ENCODE assay signal across 1 cellular context in genomic region chr2:64943387-64944150, GRCh38.
TF ChIP-seq lines count a peak whose summit lies in the region.

No MANE protein-coding gene starts in this region.

TF ChIP-seq in HepG2, 621 proteins besides CTCF, POLR2A, EP300 and RAD21 (continued from another document and continues in another):
- TF ChIP-seq ZBTB43 (CRISPR knock-in tag; conservative IDR thresholded peaks at IDR 0.05): 0 out of 2 replicates have a peak, but pooled peaks have one; percentile 47
- TF ChIP-seq PRPF4 (IDR thresholded peaks at IDR 0.05; ENCODE audit: low read depth, low read length, poor library complexity, severe bottlenecking): no peak
- no peak for TF ChIP-seq MXD1 (CRISPR knock-in tag; IDR thresholded peaks at IDR 0.05)
- no peak for TF ChIP-seq PAWR (CRISPR knock-in tag; IDR thresholded peaks at IDR 0.05; ENCODE audit: borderline replicate concordance)
- TF ChIP-seq SP140L (CRISPR knock-in tag; IDR thresholded peaks at IDR 0.05; ENCODE audit: borderline replicate concordance): no peak
- TF ChIP-seq ZKSCAN1 (IDR thresholded peaks at IDR 0.05; ENCODE audit: low read length): no peak
- TF ChIP-seq ZNF232 (CRISPR knock-in tag; IDR thresholded peaks at IDR 0.05; ENCODE audit: borderline replicate concordance): no peak
- no peak for TF ChIP-seq ZNF3 (CRISPR knock-in tag; IDR thresholded peaks at IDR 0.05)
- TF ChIP-seq ZBTB20 (CRISPR knock-in tag; IDR thresholded peaks at IDR 0.05; ENCODE audit: borderline replicate concordance, low read depth): 0 out of 2 replicates have a peak, but pooled peaks have one; percentile 34
- TF ChIP-seq TFE3 (CRISPR knock-in tag; IDR thresholded peaks at IDR 0.05): peak; percentile 81
- TF ChIP-seq ATAD3A (CRISPR knock-in tag; IDR thresholded peaks at IDR 0.05): no peak
- no peak for TF ChIP-seq AGO2 (optimal IDR thresholded peaks at IDR 0.05; ENCODE audit: low read depth, low read length)
- no peak for TF ChIP-seq ZNF597 (CRISPR knock-in tag; IDR thresholded peaks at IDR 0.05)
- TF ChIP-seq HNRNPH1 (optimal IDR thresholded peaks at IDR 0.05; ENCODE audit: low read depth, low read length): no peak
- TF ChIP-seq ZMYM2 (CRISPR knock-in tag; IDR thresholded peaks at IDR 0.05): no peak
- no peak for TF ChIP-seq TMF1 (CRISPR knock-in tag; IDR thresholded peaks at IDR 0.05; ENCODE audit: low read depth)
- no peak for TF ChIP-seq THYN1 (CRISPR knock-in tag; IDR thresholded peaks at IDR 0.05; ENCODE audit: borderline replicate concordance, low read depth)
- TF ChIP-seq, protein P1, sequence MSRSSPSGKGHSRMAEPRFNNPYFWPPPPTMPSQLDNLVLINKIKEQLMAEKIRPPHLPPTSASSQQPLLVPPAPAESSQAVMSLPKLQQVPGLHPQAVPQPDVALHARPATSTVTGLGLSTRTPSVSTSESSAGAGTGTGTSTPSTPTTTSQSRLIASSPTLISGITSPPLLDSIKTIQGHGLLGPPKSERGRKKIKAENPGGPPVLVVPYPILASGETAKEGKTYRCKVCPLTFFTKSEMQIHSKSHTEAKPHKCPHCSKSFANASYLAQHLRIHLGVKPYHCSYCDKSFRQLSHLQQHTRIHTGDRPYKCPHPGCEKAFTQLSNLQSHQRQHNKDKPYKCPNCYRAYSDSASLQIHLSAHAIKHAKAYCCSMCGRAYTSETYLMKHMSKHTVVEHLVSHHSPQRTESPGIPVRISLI (CRISPR knock-in tag; IDR thresholded peaks at IDR 0.05; ENCODE audit: borderline replicate concordance): peak; percentile 66
- TF ChIP-seq ZNF652 (CRISPR knock-in tag; IDR thresholded peaks at IDR 0.05; ENCODE audit: borderline replicate concordance, low read depth): no peak
- no peak for TF ChIP-seq MTF2 (CRISPR knock-in tag; IDR thresholded peaks at IDR 0.05; ENCODE audit: borderline replicate concordance)
- no peak for TF ChIP-seq RFX1 (IDR thresholded peaks at IDR 0.05)
- TF ChIP-seq NFKB2 (CRISPR knock-in tag; IDR thresholded peaks at IDR 0.05; ENCODE audit: borderline replicate concordance): no peak
- TF ChIP-seq ZUFSP (CRISPR knock-in tag; IDR thresholded peaks at IDR 0.05; ENCODE audit: borderline replicate concordance): no peak
- no peak; the same call in 1 of the 2 replicates for TF ChIP-seq ZNF574 (CRISPR knock-in tag; IDR thresholded peaks at IDR 0.05)
- TF ChIP-seq SOX13 (IDR thresholded peaks at IDR 0.05): no peak
- peak in 1 of 2 experiments; percentile 87; a peak in 2 of 4 replicates for TF ChIP-seq SOX13 (CRISPR knock-in tag; conservative IDR thresholded peaks at IDR 0.05 in 1 of 2, IDR thresholded peaks at IDR 0.05 in 1 of 2)
- TF ChIP-seq SP4 (CRISPR knock-in tag; IDR thresholded peaks at IDR 0.05): no peak
- TF ChIP-seq STAG1 (CRISPR knock-in tag; IDR thresholded peaks at IDR 0.05): peak; percentile 18; the same call in 1 of the 2 replicates
- TF ChIP-seq ZNF562 (CRISPR knock-in tag; IDR thresholded peaks at IDR 0.05; ENCODE audit: borderline replicate concordance): no peak
- TF ChIP-seq, protein P2, sequence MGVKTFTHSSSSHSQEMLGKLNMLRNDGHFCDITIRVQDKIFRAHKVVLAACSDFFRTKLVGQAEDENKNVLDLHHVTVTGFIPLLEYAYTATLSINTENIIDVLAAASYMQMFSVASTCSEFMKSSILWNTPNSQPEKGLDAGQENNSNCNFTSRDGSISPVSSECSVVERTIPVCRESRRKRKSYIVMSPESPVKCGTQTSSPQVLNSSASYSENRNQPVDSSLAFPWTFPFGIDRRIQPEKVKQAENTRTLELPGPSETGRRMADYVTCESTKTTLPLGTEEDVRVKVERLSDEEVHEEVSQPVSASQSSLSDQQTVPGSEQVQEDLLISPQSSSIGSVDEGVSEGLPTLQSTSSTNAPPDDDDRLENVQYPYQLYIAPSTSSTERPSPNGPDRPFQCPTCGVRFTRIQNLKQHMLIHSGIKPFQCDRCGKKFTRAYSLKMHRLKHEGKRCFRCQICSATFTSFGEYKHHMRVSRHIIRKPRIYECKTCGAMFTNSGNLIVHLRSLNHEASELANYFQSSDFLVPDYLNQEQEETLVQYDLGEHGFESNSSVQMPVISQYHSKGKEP (CRISPR knock-in tag; IDR thresholded peaks at IDR 0.05): no peak
- TF ChIP-seq ZNF33B (CRISPR knock-in tag; IDR thresholded peaks at IDR 0.05): no peak
- TF ChIP-seq ZSCAN22 (CRISPR knock-in tag; IDR thresholded peaks at IDR 0.05): no peak
- 0 out of 2 replicates have a peak, but pooled peaks have one; percentile 37 for TF ChIP-seq MAFF (IDR thresholded peaks at IDR 0.05; ENCODE audit: low read depth, low read length)
- TF ChIP-seq ZNF333 (CRISPR knock-in tag; IDR thresholded peaks at IDR 0.05; ENCODE audit: borderline replicate concordance): no peak
- TF ChIP-seq BHLHE40 (IDR thresholded peaks at IDR 0.05; ENCODE audit: low read length): peak; percentile 43; the same call in 1 of the 2 replicates
- TF ChIP-seq ZNF576 (CRISPR knock-in tag; IDR thresholded peaks at IDR 0.05): no peak
- TF ChIP-seq SMYD3 (CRISPR knock-in tag; IDR thresholded peaks at IDR 0.05): no peak
- no peak for TF ChIP-seq SRF (IDR thresholded peaks at IDR 0.05; ENCODE audit: low read depth, low read length)
- no peak for TF ChIP-seq ISX (CRISPR knock-in tag; conservative IDR thresholded peaks at IDR 0.05)
- peak; percentile 68; the same call in 1 of the 2 replicates for TF ChIP-seq THAP11 (CRISPR knock-in tag; IDR thresholded peaks at IDR 0.05)
- TF ChIP-seq ZNF17 (CRISPR knock-in tag; IDR thresholded peaks at IDR 0.05): no peak
- no peak; the same call in 1 of the 2 replicates for TF ChIP-seq ZNF335 (CRISPR knock-in tag; IDR thresholded peaks at IDR 0.05)
- no peak for TF ChIP-seq ZNF280D (CRISPR knock-in tag; IDR thresholded peaks at IDR 0.05)
- TF ChIP-seq JARID2 (CRISPR knock-in tag; IDR thresholded peaks at IDR 0.05; ENCODE audit: insufficient replicate concordance): no peak
- TF ChIP-seq KDM4B (CRISPR knock-in tag; IDR thresholded peaks at IDR 0.05): no peak
- TF ChIP-seq ZNF24 (IDR thresholded peaks at IDR 0.05): no peak
- TF ChIP-seq FIP1L1 (IDR thresholded peaks at IDR 0.05; ENCODE audit: borderline replicate concordance, insufficient read depth, low read depth, low read length): no peak
- no peak for TF ChIP-seq BRD4 (CRISPR knock-in tag; IDR thresholded peaks at IDR 0.05)
- TF ChIP-seq LCORL (IDR thresholded peaks at IDR 0.05): no peak
- TF ChIP-seq LCORL (CRISPR knock-in tag; IDR thresholded peaks at IDR 0.05): peak; percentile 71
- TF ChIP-seq MATR3 (CRISPR knock-in tag; IDR thresholded peaks at IDR 0.05): no peak
- TF ChIP-seq GATAD2A (CRISPR knock-in tag; IDR thresholded peaks at IDR 0.05): peak; percentile 89
- peak; percentile 66; the same call in 1 of the 2 replicates for TF ChIP-seq PPARG (CRISPR knock-in tag; conservative IDR thresholded peaks at IDR 0.05)
- peak; percentile 82 for TF ChIP-seq ARID3A (IDR thresholded peaks at IDR 0.05; ENCODE audit: low read depth, low read length)
